18 cellular contexts compared by ENCODE assay signal in the genomic region with DNA sequence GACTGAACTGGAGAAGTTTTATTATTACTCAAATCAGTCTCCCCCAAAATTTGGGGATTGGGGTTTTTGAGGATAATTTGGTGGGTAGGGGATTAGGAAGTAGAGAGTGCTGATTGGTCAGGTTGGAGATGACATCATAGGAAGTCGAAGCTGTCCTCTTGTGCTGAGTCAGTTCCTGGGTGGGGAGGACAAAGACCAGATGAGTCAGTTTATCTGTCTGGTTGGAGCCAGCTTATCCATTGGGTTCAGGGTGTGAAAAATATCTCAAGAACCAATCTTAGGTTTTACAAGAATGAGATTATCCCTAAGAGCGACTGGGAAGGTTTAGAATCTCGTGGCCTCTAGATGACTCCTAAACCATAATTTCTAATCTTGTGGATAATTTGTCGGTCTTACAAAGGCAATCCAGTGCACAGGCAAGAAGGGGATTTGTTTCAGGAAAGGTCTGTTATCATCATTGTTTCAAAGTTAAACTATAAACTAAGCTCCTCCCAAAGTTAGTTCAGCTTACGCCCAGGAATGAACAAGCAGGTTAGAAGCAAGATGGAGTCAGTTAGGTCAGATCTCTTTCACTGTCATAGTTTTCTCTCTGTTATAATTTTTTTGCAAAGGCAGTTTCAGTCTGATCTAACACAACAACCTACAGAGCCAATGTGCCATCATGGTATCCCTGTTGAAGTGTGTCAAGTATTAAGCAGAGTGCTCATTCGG.
A peak's percentile ranks its signal among the peaks of the same experiment; 100 is the strongest.
DNase-seq lines count a peak whose midpoint lies in the region; ATAC-seq and TF ChIP-seq lines count a peak whose summit lies in the region.
"Had no signal": no experiment of that assay in that cellular context is flagged by ENCODE, and none has a peak within 500 bp of the region (broad histone marks: within the 10 kb centered on the region; RNA-seq: fewer than 3 reads in every experiment).

No MANE protein-coding gene starts in this region.

- no TSS peak for BruUV-seq in IMR-90 (replicated peaks; lab: Mats Ljungman, UMichigan)

- ATAC-seq in IMR-90 (ENCODE audit: low read depth) (no peak), GM21381 (IDR thresholded peaks at IDR 0.05; ENCODE audit: unreplicated experiment) (no peak)

- H3K36me3 ChIP-seq in IMR-90 (ENCODE audit: control insufficient read depth, insufficient read depth, low read length): no peaks in the 10 kb centered on the region
- H3K36me3 ChIP-seq: SJSA1 had no signal

- H3K23ac ChIP-seq in IMR-90 (ENCODE audit: low read depth, low read length): no peak overlapping the region

- no peak overlapping the region for H2BK15ac ChIP-seq in IMR-90 (ENCODE audit: low read depth, low read length)

- WGBS in IMR-90 (ENCODE audit: extremely low coverage in 2 of 2, insufficient read length in 1 of 2), 2 experiments: no CpG with 5 or more reads among the region's 6 CpGs

- CTCF ChIA-PET in IMR-90 (lab: Yijun Ruan, JAX): no interaction called here

- H3K9me3 ChIP-seq in IMR-90 (ENCODE audit: control insufficient read depth, insufficient read depth, low read length): no peaks in the 10 kb centered on the region
- H3K9me3 ChIP-seq: SJSA1 had no signal

- dilution Hi-C loops in IMR-90 (cut with HindIII; ENCODE audit: low sequenced_read_pairs, unreplicated experiment): no loop called here

- no peak overlapping the region for H3K18ac ChIP-seq in IMR-90 (ENCODE audit: low read depth, low read length)

- H4K91ac ChIP-seq in IMR-90 (ENCODE audit: insufficient read depth, low read depth, low read length): no peak overlapping the region

- no peak overlapping the region for H2AK5ac ChIP-seq in IMR-90 (ENCODE audit: low read depth, low read length)

- H3K9ac ChIP-seq in IMR-90 (ENCODE audit: low read depth, low read length): no peak overlapping the region

- intact Hi-C loops in IMR-90 (cut with micrococcal nuclease): no loop called here

- H3K14ac ChIP-seq in IMR-90 (replicated peaks; ENCODE audit: low read depth, low read length): no peak overlapping the region

- H4K8ac ChIP-seq in IMR-90 (ENCODE audit: low read depth in 2 of 2, low read length in 2 of 2): no peak overlapping the region

- no peak overlapping the region for H2BK120ac ChIP-seq in IMR-90 (ENCODE audit: low read depth, low read length)

- H3K9me1 ChIP-seq in IMR-90 (ENCODE audit: insufficient read depth, low read length): peaks cover 2% of the 10 kb centered on the region; the same call in 1 of the 2 replicates

- no peak overlapping the region for H2BK20ac ChIP-seq in IMR-90 (ENCODE audit: low read depth, low read length)

- H4K20me1 ChIP-seq in IMR-90 (ENCODE audit: insufficient read depth, low read length): no peaks in the 10 kb centered on the region

- no peaks in the 10 kb centered on the region for H3K79me1 ChIP-seq in IMR-90 (ENCODE audit: low read depth in 1 of 2, low read length in 2 of 2)

- no peak overlapping the region for H4K5ac ChIP-seq in IMR-90 (ENCODE audit: low read depth, low read length)

- no peak for TF ChIP-seq RAD21 in IMR-90 (IDR thresholded peaks at IDR 0.05; ENCODE audit: low read length)

- peaks cover 3% of the 10 kb centered on the region; the same call in 1 of the 2 replicates for H3K4me1 ChIP-seq in IMR-90 (ENCODE audit: control insufficient read depth, insufficient read depth, low read length)
- H3K4me1 ChIP-seq: SJSA1 had no signal

- H2AFZ ChIP-seq in IMR-90 (replicated peaks; ENCODE audit: low read length, poor library complexity): no peak overlapping the region

- H3K4ac ChIP-seq in IMR-90 (ENCODE audit: low read depth, low read length): no peak overlapping the region

- H2BK5ac ChIP-seq in IMR-90 (ENCODE audit: low read depth, low read length, poor library complexity, severe bottlenecking): no peak overlapping the region

- H3K4me3 ChIP-seq in IMR-90 (ENCODE audit: insufficient read depth, low read depth, low read length) (no peak overlapping the region), fibroblast of mammary gland (ENCODE audit: control insufficient read depth, low read depth, low read length) (no peak overlapping the region)
- H3K4me3 ChIP-seq: SJSA1 had no signal

- TF ChIP-seq CTCF in IMR-90 (conservative IDR thresholded peaks at IDR 0.05; ENCODE audit: low read depth, low read length) (no peak), fibroblast of mammary gland (conservative IDR thresholded peaks at IDR 0.05; ENCODE audit: control insufficient read depth, insufficient read depth, low read depth, low read length) (no peak)

- no peaks in the 10 kb centered on the region for H3K27me3 ChIP-seq in IMR-90 (ENCODE audit: control insufficient read depth, insufficient read depth, low read length)
- H3K27me3 ChIP-seq: SJSA1 had no signal

- H2AK9ac ChIP-seq in IMR-90 (replicated peaks; ENCODE audit: low read depth, low read length, poor library complexity): no peak overlapping the region

- TF ChIP-seq POLR2A in IMR-90 (IDR thresholded peaks at IDR 0.05; ENCODE audit: low read depth, low read length): no peak

- DNase-seq in Daoy (ENCODE audit: low read depth) (peak; percentile 2), IMR-90 (peak; percentile 10), amniotic epithelial cell (ENCODE audit: low read depth) (peak; percentile 26), fibroblast of mammary gland (ENCODE audit: low read depth) (peak; percentile 45), activated gamma-delta T cell (lab: John Stamatoyannopoulos, UW) (no peak), mesenteric fat pad (ENCODE audit: low spot score) (no peak)
- no peak for DNase-seq in activated CD4-positive, alpha-beta T cell treated with anti-CD3 and anti-CD28 coated beads, Interleukin-2, amount 50 U/mL, for 1 hour
- DNase-seq: ACHN; Calu3; CD4-positive, CD25-positive, alpha-beta regulatory T cell; DMS79 treated with DMSO at 0.1 percent for 48 hours; NCI-H1048; NCI-H2107; NCI-H446 treated with DMSO at 0.1 percent for 48 hours; NCI-H82; RPMI8226 had no signal

- no peak overlapping the region for H3K56ac ChIP-seq in IMR-90 (ENCODE audit: extremely low read depth, insufficient read depth, low read length)

- H3K27ac ChIP-seq in IMR-90 (ENCODE audit: insufficient read depth, low read length): no peak overlapping the region
- H3K27ac ChIP-seq: SJSA1 had no signal

- no peak overlapping the region for H3K4me2 ChIP-seq in IMR-90 (ENCODE audit: low read depth, low read length)

- in situ Hi-C loops in IMR-90 (cut with MboI; ENCODE audit: low sequenced_read_pairs): no loop called here

- POLR2A ChIA-PET in IMR-90 (lab: Charles Lee; ENCODE audit: unreplicated experiment): no interaction called here

TF ChIP-seq in IMR-90, 13 proteins besides CTCF, POLR2A, EP300 and RAD21:
- no peak for TF ChIP-seq NFE2L2 (IDR thresholded peaks at IDR 0.05; ENCODE audit: low read depth, low read length)
- TF ChIP-seq FOS (IDR thresholded peaks at IDR 0.05; ENCODE audit: low read depth, low read length): no peak
- TF ChIP-seq, protein P1, sequence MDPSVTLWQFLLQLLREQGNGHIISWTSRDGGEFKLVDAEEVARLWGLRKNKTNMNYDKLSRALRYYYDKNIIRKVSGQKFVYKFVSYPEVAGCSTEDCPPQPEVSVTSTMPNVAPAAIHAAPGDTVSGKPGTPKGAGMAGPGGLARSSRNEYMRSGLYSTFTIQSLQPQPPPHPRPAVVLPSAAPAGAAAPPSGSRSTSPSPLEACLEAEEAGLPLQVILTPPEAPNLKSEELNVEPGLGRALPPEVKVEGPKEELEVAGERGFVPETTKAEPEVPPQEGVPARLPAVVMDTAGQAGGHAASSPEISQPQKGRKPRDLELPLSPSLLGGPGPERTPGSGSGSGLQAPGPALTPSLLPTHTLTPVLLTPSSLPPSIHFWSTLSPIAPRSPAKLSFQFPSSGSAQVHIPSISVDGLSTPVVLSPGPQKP (IDR thresholded peaks at IDR 0.05; ENCODE audit: borderline replicate concordance, low read depth, low read length): no peak
- no peak for TF ChIP-seq MAFK (IDR thresholded peaks at IDR 0.05; ENCODE audit: low read depth, low read length)

Comparison
In these comparisons a context has a peak if more than half of its experiments do, and no peak if none do; other contexts are left out.
1. DNase-seq: peak in Daoy (single experiment), IMR-90 (single experiment), amniotic epithelial cell (single experiment) and fibroblast of mammary gland (single experiment); none in activated gamma-delta T cell (single experiment), activated CD4-positive, alpha-beta T cell treated with anti-CD3 and anti-CD28 coated beads, Interleukin-2, amount 50 U/mL, for 1 hour (single experiment) and mesenteric fat pad (single experiment).